ENCODE assay signal across 8 cellular contexts in genomic region chr17:78130439-78131101, GRCh38. TPM values are rescaled to one million over a fixed set of nuclear protein-coding genes. Genes with fewer than 3 reads are reported as not detected.
DNase-seq lines count a peak whose midpoint lies in the region; ATAC-seq, FAIRE-seq and TF ChIP-seq lines count a peak whose summit lies in the region.

A gene with protein sequence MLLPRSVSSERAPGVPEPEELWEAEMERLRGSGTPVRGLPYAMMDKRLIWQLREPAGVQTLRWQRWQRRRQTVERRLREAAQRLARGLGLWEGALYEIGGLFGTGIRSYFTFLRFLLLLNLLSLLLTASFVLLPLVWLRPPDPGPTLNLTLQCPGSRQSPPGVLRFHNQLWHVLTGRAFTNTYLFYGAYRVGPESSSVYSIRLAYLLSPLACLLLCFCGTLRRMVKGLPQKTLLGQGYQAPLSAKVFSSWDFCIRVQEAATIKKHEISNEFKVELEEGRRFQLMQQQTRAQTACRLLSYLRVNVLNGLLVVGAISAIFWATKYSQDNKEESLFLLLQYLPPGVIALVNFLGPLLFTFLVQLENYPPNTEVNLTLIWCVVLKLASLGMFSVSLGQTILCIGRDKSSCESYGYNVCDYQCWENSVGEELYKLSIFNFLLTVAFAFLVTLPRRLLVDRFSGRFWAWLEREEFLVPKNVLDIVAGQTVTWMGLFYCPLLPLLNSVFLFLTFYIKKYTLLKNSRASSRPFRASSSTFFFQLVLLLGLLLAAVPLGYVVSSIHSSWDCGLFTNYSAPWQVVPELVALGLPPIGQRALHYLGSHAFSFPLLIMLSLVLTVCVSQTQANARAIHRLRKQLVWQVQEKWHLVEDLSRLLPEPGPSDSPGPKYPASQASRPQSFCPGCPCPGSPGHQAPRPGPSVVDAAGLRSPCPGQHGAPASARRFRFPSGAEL (plus strand): TSS chr17:78130771. CDS start chr17:78131589, 818 bp downstream.

- no TSS peak for BruUV-seq in Calu3 (replicated peaks; lab: Mats Ljungman, UMichigan)
- BruUV-seq in endothelial cell of umbilical vein (replicated peaks; lab: Mats Ljungman, UMichigan), result no TSS peak

- no peaks in the 10 kb centered on the region for H3K9me3 ChIP-seq in endothelial cell of umbilical vein (replicated peaks; ENCODE audit: control insufficient read depth, insufficient read depth, low read length)
- H3K9me3 ChIP-seq in sigmoid colon, result no peaks in the 10 kb centered on the region

- H3K36me3 ChIP-seq in endothelial cell of umbilical vein (ENCODE audit: control insufficient read depth in 2 of 2, extremely low read depth in 1 of 2, insufficient read depth in 2 of 2, low read length in 2 of 2) (no peaks in the 10 kb centered on the region), sigmoid colon (no peaks in the 10 kb centered on the region)

- no peak within 1 kb of the TSS for H3K4me3 ChIP-seq in endothelial cell of umbilical vein (replicated peaks in 1 of 3; ENCODE audit: insufficient read depth in 1 of 3, low read depth in 1 of 3, low read length in 3 of 3)
- peak within 1 kb of the TSS in 3 of 4 donors; percentile 3 to 33 (median 22) for H3K4me3 ChIP-seq in sigmoid colon
- no peak within 1 kb of the TSS for H3K4me3 ChIP-seq in foreskin fibroblast (ENCODE audit: low read depth in 1 of 2, low read length in 2 of 2)

- no peak for TF ChIP-seq CTCF in Calu3 (IDR thresholded peaks at IDR 0.05; ENCODE audit: unreplicated experiment)
- no peak for TF ChIP-seq CTCF in endothelial cell of umbilical vein (IDR thresholded peaks at IDR 0.05; ENCODE audit: extremely low read depth in 1 of 2, insufficient read depth in 1 of 2, low read depth in 1 of 2, low read length in 2 of 2)
- no peak for TF ChIP-seq CTCF in sigmoid colon (IDR thresholded peaks at IDR 0.05)
- no peak for TF ChIP-seq CTCF in foreskin fibroblast (IDR thresholded peaks at IDR 0.05; ENCODE audit: low read depth, low read length)

- H3K9me3 Mint-ChIP-seq in Calu3 (ENCODE audit: low read depth, unreplicated experiment), result no peaks in the 10 kb centered on the region

- TF ChIP-seq EP300 in sigmoid colon (IDR thresholded peaks at IDR 0.05), result no peak

- no peaks in the 10 kb centered on the region for H3K79me2 ChIP-seq in endothelial cell of umbilical vein (ENCODE audit: control insufficient read depth, insufficient read depth, low read length)

- H3K36me3 Mint-ChIP-seq in Calu3 (ENCODE audit: insufficient read depth, unreplicated experiment), result peaks cover 51% of the 10 kb centered on the region

- WGBS in sigmoid colon, 2 donors, result 47 to 76% methylated on average over 10 of the region's 10 CpGs

- H3K4me1 ChIP-seq in endothelial cell of umbilical vein (ENCODE audit: control insufficient read depth, extremely low read depth, insufficient read depth, low read length) (peaks cover 26% of the 10 kb centered on the region), sigmoid colon (peaks cover 0 to 51% (median 47%) of the 10 kb centered on the region in 4 donors)

- peak; percentile 63 for FAIRE-seq in endothelial cell of umbilical vein (lab: Jason Lieb, UNC)

- intact Hi-C loops in Calu3 (cut with micrococcal nuclease; ENCODE audit: unreplicated experiment) (no loop called here), endothelial cell of umbilical vein (cut with micrococcal nuclease) (loop anchor here (5.0 kb wide), 1 partner anchor 37 kb away; the partner anchor contains the start of gene SYNGR2), sigmoid colon (cut with DNase I) (no loop called here)

- H3K9me1 ChIP-seq in endothelial cell of umbilical vein (replicated peaks; ENCODE audit: control insufficient read depth, extremely low read depth, insufficient read depth, low read length), result no peaks in the 10 kb centered on the region

- H3K4me2 ChIP-seq in endothelial cell of umbilical vein (ENCODE audit: insufficient read depth, low read length), result no peak within 1 kb of the TSS

- H3K27me3 ChIP-seq in endothelial cell of umbilical vein (ENCODE audit: control insufficient read depth in 2 of 2, insufficient read depth in 2 of 2, low read length in 2 of 2), result no peaks in the 10 kb centered on the region
- peaks cover 26 to 81% (median 64%) of the 10 kb centered on the region in 3 donors for H3K27me3 ChIP-seq in sigmoid colon

- no peaks in the 10 kb centered on the region for H4K20me1 ChIP-seq in endothelial cell of umbilical vein (replicated peaks; ENCODE audit: control insufficient read depth, extremely low read depth, insufficient read depth, low read length)

- H2AFZ ChIP-seq in endothelial cell of umbilical vein (ENCODE audit: low read depth, low read length), result no peak within 1 kb of the TSS

- no peak for TF ChIP-seq POLR2A in endothelial cell of umbilical vein (IDR thresholded peaks at IDR 0.05; ENCODE audit: low read depth, low read length)
- no peak for TF ChIP-seq POLR2A in sigmoid colon (IDR thresholded peaks at IDR 0.05)

- H3K27ac ChIP-seq in endothelial cell of umbilical vein (ENCODE audit: insufficient read depth, low read depth, low read length) (no peak within 1 kb of the TSS), sigmoid colon (peak within 1 kb of the TSS in 3 of 4 donors; percentile 25 to 76 (median 34))

- CTCF ChIA-PET in Calu3 (lab: Charles Lee) (no interaction called here), endothelial cell of umbilical vein (lab: Charles Lee) (interaction anchor here (0.8 kb wide), 1 partner anchor 11 kb away, joined by 3 read pairs; no protein-coding TSS in a partner anchor)

- peaks cover 37% of the 10 kb centered on the region for H3K4me1 Mint-ChIP-seq in Calu3 (ENCODE audit: low read depth, unreplicated experiment)

- H3K27ac Mint-ChIP-seq in Calu3 (ENCODE audit: unreplicated experiment), result peak within 1 kb of the TSS; percentile 87

- no peak for DNase-seq in Calu3
- peak; percentile 40 for DNase-seq in HT1080 (ENCODE audit: low read depth)
- peak; percentile 66 for DNase-seq in activated CD4-positive, CD25-positive, alpha-beta regulatory T cell treated with anti-CD3 and anti-CD28 coated beads, Interleukin-2, amount 50 U/mL, for 16 hours (ENCODE audit: low read depth, low spot score)
- DNase-seq in endothelial cell of umbilical vein (ENCODE audit: low read depth, low spot score), result no peak
- no peak for DNase-seq in sigmoid colon
- DNase-seq in cerebellar cortex (ENCODE audit: low spot score), result no peak
- no peak for DNase-seq in foreskin fibroblast

- peak within 1 kb of the TSS; percentile 88 for H3K4me3 Mint-ChIP-seq in Calu3 (ENCODE audit: low read depth, unreplicated experiment)

- no peaks in the 10 kb centered on the region for H3K27me3 Mint-ChIP-seq in Calu3 (ENCODE audit: unreplicated experiment)

- no peak for ATAC-seq in GM19455 (IDR thresholded peaks at IDR 0.05; ENCODE audit: unreplicated experiment)

- H3K9ac ChIP-seq in endothelial cell of umbilical vein (replicated peaks; ENCODE audit: extremely low read depth, insufficient read depth, low read length), result no peak within 1 kb of the TSS

- dilution Hi-C loops in endothelial cell of umbilical vein (cut with MboI; ENCODE audit: extremely low pct_ligation_motif_present, low sequenced_read_pairs), result no loop called here

- POLR2A ChIA-PET in endothelial cell of umbilical vein (lab: Charles Lee), result no interaction called here

TF ChIP-seq in endothelial cell of umbilical vein, 7 proteins besides CTCF, POLR2A, EP300 and RAD21:
- TF ChIP-seq POLR2AphosphoS5 (IDR thresholded peaks at IDR 0.05; ENCODE audit: insufficient read depth, low read depth, low read length), result peak; percentile 27
- TF ChIP-seq JUN (IDR thresholded peaks at IDR 0.05; ENCODE audit: borderline replicate concordance, insufficient read depth, insufficient read length, low read depth), result no peak
- TF ChIP-seq GATA2 (IDR thresholded peaks at IDR 0.05; ENCODE audit: insufficient read depth, insufficient read length, low read depth, low read length), result no peak
- TF ChIP-seq, protein P1, sequence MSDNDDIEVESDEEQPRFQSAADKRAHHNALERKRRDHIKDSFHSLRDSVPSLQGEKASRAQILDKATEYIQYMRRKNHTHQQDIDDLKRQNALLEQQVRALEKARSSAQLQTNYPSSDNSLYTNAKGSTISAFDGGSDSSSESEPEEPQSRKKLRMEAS (IDR thresholded peaks at IDR 0.05; ENCODE audit: insufficient read depth, insufficient read length), result no peak
- TF ChIP-seq EZH2 (IDR thresholded peaks at IDR 0.05; ENCODE audit: borderline replicate concordance, low read depth, low read length, severe bottlenecking), result no peak
- TF ChIP-seq FOS (IDR thresholded peaks at IDR 0.05; ENCODE audit: borderline replicate concordance, insufficient read depth, low read length), result no peak
TF ChIP-seq in endothelial cell of umbilical vein: peak in this region for 1.

RNA-seq across cellular contexts. Expression of the gene that starts here (rescaled TPM):
- 1.1 and 2.1 TPM in 2 replicates for total RNA-seq in Calu3 (2022)
- total RNA-seq in HT1080 (2014; rRNA removed; shearing (Covaris generic)), result 0.95 and 1.5 TPM in 2 replicates
- 0.08 and 0.29 TPM in 2 replicates for polyA plus RNA-seq in HT1080 (2015; cell fraction: cytosol; rRNA removed)
- 0.36 and 0.44 TPM in 2 replicates for polyA plus RNA-seq in HT1080 (2015; cell fraction: nucleus; rRNA removed)
- 0.99 and 1.3 TPM in 2 replicates for total RNA-seq in endothelial cell of umbilical vein
- polyA plus RNA-seq in endothelial cell of umbilical vein, result 0.07 and 0.16 TPM in 2 replicates
- polyA plus RNA-seq in endothelial cell of umbilical vein (2011; cell fraction: cytosol; rRNA removed), result 0.04 and 0.08 TPM in 2 replicates
- polyA plus RNA-seq in endothelial cell of umbilical vein (2011; cell fraction: nucleus; rRNA removed), result 0.29 and 0.32 TPM in 2 replicates
- not detected in 2 replicates for polyA plus RNA-seq in endothelial cell of umbilical vein (2012)
- polyA minus RNA-seq in endothelial cell of umbilical vein, result 0.08 TPM in 1 of 2 replicates, not detected in the other
- polyA minus RNA-seq in endothelial cell of umbilical vein (2011; cell fraction: cytosol; rRNA and poly(A)+ RNA removed), result not detected
- 0.14 TPM in 1 of 2 replicates, not detected in the other for polyA minus RNA-seq in endothelial cell of umbilical vein (2011; cell fraction: nucleus; rRNA and poly(A)+ RNA removed)
- total RNA-seq in sigmoid colon, result 10 to 100 TPM in 1 of 4 donors, 1 to 10 TPM in 3; 2.8 to 13.2 (median 3.9) TPM
- 10 to 100 TPM in 1 of 3 donors, 1 to 10 TPM in 2; 1.8 to 51.7 (median 2.1) TPM for polyA plus RNA-seq in sigmoid colon

Comparison
In these comparisons a context has a peak if more than half of its experiments do, and no peak if none do; other contexts are left out.
1. DNase-seq: peak in HT1080 (single experiment) and activated CD4-positive, CD25-positive, alpha-beta regulatory T cell treated with anti-CD3 and anti-CD28 coated beads, Interleukin-2, amount 50 U/mL, for 16 hours (single experiment); none in Calu3 (single experiment), endothelial cell of umbilical vein (single experiment), sigmoid colon (single experiment), cerebellar cortex (single experiment) and foreskin fibroblast (0 of 2).
2. H3K4me3 ChIP-seq: peak in sigmoid colon (3 of 4); none in endothelial cell of umbilical vein (0 of 3) and foreskin fibroblast (0 of 2).